In genomic region chr4:38751341-38752043, GRCh38 we compare ENCODE assay signal across 29 cellular contexts. TPM values are rescaled to one million over a fixed set of nuclear protein-coding genes. Genes with fewer than 3 reads are reported as not detected.
DNase-seq lines count a peak whose midpoint lies in the region; ATAC-seq, FAIRE-seq and TF ChIP-seq lines count a peak whose summit lies in the region.
"Had no signal": no experiment of that assay in that cellular context is flagged by ENCODE, and none has a peak within 500 bp of the region (broad histone marks: within the 10 kb centered on the region; RNA-seq: fewer than 3 reads in every experiment).

No MANE protein-coding gene starts in this region.

- H3K4me2 ChIP-seq in BLaER1 treated with 17β-estradiol and CSF1 and Interleukin-3, amounts not matched to agents 10 nM and 100 nM = peak overlapping the region; percentile 75 to 89 (median 82)
- no peak overlapping the region for H3K4me2 ChIP-seq in IMR-90 (ENCODE audit: low read depth, low read length)
- H3K4me2 ChIP-seq in K562 (ENCODE audit: insufficient read depth, low read length) = no peak overlapping the region
- H3K4me2 ChIP-seq in osteoblast (ENCODE audit: insufficient read depth, low read length) = peak overlapping the region; percentile 74

- intact Hi-C loops in IMR-90 (cut with micrococcal nuclease) = loop anchor here (10.0 kb wide), 1 partner anchor 693 kb away; no protein-coding TSS in a partner anchor
- intact Hi-C loops in K562 (cut with micrococcal nuclease) = no loop called here

- BruUV-seq in IMR-90 (replicated peaks; lab: Mats Ljungman, UMichigan) (no TSS peak), K562 (replicated peaks; lab: Mats Ljungman, UMichigan) (no TSS peak)

- no peak overlapping the region; the same call in 1 of the 2 replicates for H3K14ac ChIP-seq in IMR-90 (replicated peaks; ENCODE audit: low read depth, low read length)

- no peak overlapping the region for H4K5ac ChIP-seq in IMR-90 (ENCODE audit: low read depth, low read length)

- dilution Hi-C loops in IMR-90 (cut with HindIII; ENCODE audit: low sequenced_read_pairs, unreplicated experiment) = no loop called here

- no peak overlapping the region for H4K8ac ChIP-seq in IMR-90 (ENCODE audit: low read depth in 2 of 2, low read length in 2 of 2)

- WGBS in IMR-90 (ENCODE audit: extremely low coverage in 2 of 2, insufficient read length in 1 of 2), 2 experiments = 100% methylated on average over 2 of the region's 13 CpGs; no CpG with 5 or more reads in 1 of the 2 experiments
- WGBS in K562 (ENCODE audit: insufficient coverage, low coverage, missing lambda C conversion rate) = 36% methylated on average over 13 of the region's 13 CpGs

- TF ChIP-seq EP300 in K562 (IDR thresholded peaks at IDR 0.05; ENCODE audit: low read length) = no peak

- H2BK5ac ChIP-seq in IMR-90 (ENCODE audit: low read depth, low read length, poor library complexity, severe bottlenecking) = no peak overlapping the region

- in situ Hi-C loops in IMR-90 (cut with MboI; ENCODE audit: low sequenced_read_pairs) = no loop called here
- in situ Hi-C loops in K562 (cut with MboI) = no loop called here

- H3K36me3 ChIP-seq in BLaER1 treated with 17β-estradiol and CSF1 and Interleukin-3, amounts not matched to agents 10 nM and 100 nM = peaks cover 0 to 50% (median 15%) of the 10 kb centered on the region in 11 experiments; a peak in 14 of 22 replicates
- H3K36me3 ChIP-seq in IMR-90 (ENCODE audit: control insufficient read depth, insufficient read depth, low read length) (no peaks in the 10 kb centered on the region), K562 (ENCODE audit: control insufficient read depth, insufficient read depth, low read length) (no peaks in the 10 kb centered on the region), osteoblast (ENCODE audit: insufficient read depth, low read length) (no peaks in the 10 kb centered on the region)
- H3K36me3 ChIP-seq: BE2C, thoracic aorta, uterus had no signal

- H3K27me3 ChIP-seq in BLaER1 treated with 17β-estradiol and CSF1 and Interleukin-3, amounts not matched to agents 10 nM and 100 nM = no peaks in the 10 kb centered on the region
- H3K27me3 ChIP-seq in IMR-90 (ENCODE audit: control insufficient read depth, insufficient read depth, low read length) (peaks cover 2% of the 10 kb centered on the region; the same call in 1 of the 2 replicates), K562 (ENCODE audit: control insufficient read depth in 2 of 2, insufficient read depth in 2 of 2, low read length in 2 of 2) (peaks cover 0 to 5% of the 10 kb centered on the region in 2 experiments; a peak in 1 of 5 replicates), osteoblast (ENCODE audit: insufficient read depth, low read length) (no peaks in the 10 kb centered on the region)
- H3K27me3 ChIP-seq: BE2C, spleen, uterus had no signal

- CTCF ChIA-PET in IMR-90 (lab: Yijun Ruan, JAX) (no interaction called here), K562 (lab: Yijun Ruan, JAX; ENCODE audit: low intra/inter-chr PET ratio) (no interaction called here)

- POLR2A ChIA-PET in IMR-90 (lab: Charles Lee; ENCODE audit: unreplicated experiment) = no interaction called here
- POLR2A ChIA-PET in K562 (lab: Yijun Ruan, JAX) = no interaction called here

- DNase-seq in IMR-90 = no peak
- DNase-seq in K562 (ENCODE audit: extremely low read depth in 1 of 4, low spot score in 3 of 4) = no peak
- DNase-seq in osteoblast (ENCODE audit: insufficient read length, low spot score, missing footprints) = no peak
- DNase-seq in OCI-M2 (lab: John Stamatoyannopoulos, UW; ENCODE audit: unreplicated experiment) = no peak
- DNase-seq: activated CD4-positive, alpha-beta T cell treated with anti-CD3 and anti-CD28 coated beads for 36 hours; activated CD8-positive, alpha-beta T cell treated with anti-CD3 and anti-CD28 coated beads for 36 hours; activated naive CD4-positive, alpha-beta T cell treated with anti-CD3 and anti-CD28 coated beads, Interleukin-2, amount 10 ng/mL, durations not matched to agents 7 days and 5 days; amygdala; BE2C; effector CD4-positive, alpha-beta T cell; H9; hypothalamus; left cardiac atrium; NCI-H1048; NCI-H2171; NCI-H524; SIG-M5; spleen; stimulated activated CD8-positive, alpha-beta memory T cell treated with anti-CD3 and anti-CD28 coated beads, Interleukin-4, amount 100 ng/mL, for 48 hours; uterus had no signal

- H2BK120ac ChIP-seq in IMR-90 (ENCODE audit: low read depth, low read length) = no peak overlapping the region

- H3K56ac ChIP-seq in IMR-90 (ENCODE audit: extremely low read depth, insufficient read depth, low read length) = no peak overlapping the region

- H2AFZ ChIP-seq in IMR-90 (replicated peaks; ENCODE audit: low read length, poor library complexity) = no peak overlapping the region
- H2AFZ ChIP-seq in K562 (ENCODE audit: low read depth, low read length) = no peak overlapping the region; the same call in 1 of the 2 replicates
- no peak overlapping the region for H2AFZ ChIP-seq in osteoblast (ENCODE audit: low read length)
- H2AFZ ChIP-seq: parathyroid adenoma had no signal

- no peak for TF ChIP-seq RAD21 in IMR-90 (IDR thresholded peaks at IDR 0.05; ENCODE audit: low read length)
- TF ChIP-seq RAD21 in K562 (CRISPR knock-in tag; conservative IDR thresholded peaks at IDR 0.05 in 1 of 2, IDR thresholded peaks at IDR 0.05 in 1 of 2) = no peak

- FAIRE-seq in K562 (lab: Jason Lieb, UNC) = no peak
- FAIRE-seq: GM12892 had no signal

- no peak overlapping the region for H3K23ac ChIP-seq in IMR-90 (ENCODE audit: low read depth, low read length)

- peaks cover 20% of the 10 kb centered on the region for H3K9me1 ChIP-seq in IMR-90 (ENCODE audit: insufficient read depth, low read length)
- no peaks in the 10 kb centered on the region for H3K9me1 ChIP-seq in K562 (ENCODE audit: control insufficient read depth, insufficient read depth, low read length)

- H3K9ac ChIP-seq in BLaER1 treated with 17β-estradiol and CSF1 and Interleukin-3, amounts not matched to agents 10 nM and 100 nM = peak overlapping the region in 9 of 11 experiments; percentile 28 to 73 (median 63); a peak in 14 of 22 replicates
- no peak overlapping the region for H3K9ac ChIP-seq in IMR-90 (ENCODE audit: low read depth, low read length)
- H3K9ac ChIP-seq in K562 (ENCODE audit: insufficient read depth in 1 of 2, low read depth in 2 of 2, low read length in 2 of 2) = no peak overlapping the region
- H3K9ac ChIP-seq: parathyroid adenoma had no signal

- TF ChIP-seq CTCF in IMR-90 (conservative IDR thresholded peaks at IDR 0.05; ENCODE audit: low read depth, low read length) = no peak
- no peak for TF ChIP-seq CTCF in K562 (IDR thresholded peaks at IDR 0.05 in 2 of 3, conservative IDR thresholded peaks at IDR 0.05 in 1 of 3; ENCODE audit: insufficient read depth in 2 of 3, low read depth in 1 of 3, low read length in 3 of 3)
- no peak for TF ChIP-seq CTCF in osteoblast (IDR thresholded peaks at IDR 0.05; ENCODE audit: extremely low read depth, low read depth, low read length)

- H2AK9ac ChIP-seq in IMR-90 (replicated peaks; ENCODE audit: low read depth, low read length, poor library complexity) = no peak overlapping the region

- H3K4me3 ChIP-seq in BLaER1 treated with 17β-estradiol and CSF1 and Interleukin-3, amounts not matched to agents 10 nM and 100 nM = peak overlapping the region in 4 of 10 experiments; percentile 19 to 52 (median 44); a peak in 5 of 20 replicates
- H3K4me3 ChIP-seq in IMR-90 (ENCODE audit: insufficient read depth, low read depth, low read length) (no peak overlapping the region), K562 (no peak overlapping the region), osteoblast (ENCODE audit: insufficient read depth, low read length) (no peak overlapping the region)
- H3K4me3 ChIP-seq: lung, spleen, thoracic aorta, uterus had no signal

- no peaks in the 10 kb centered on the region for H3K79me2 ChIP-seq in K562 (ENCODE audit: control insufficient read depth, insufficient read depth, low read length)
- no peaks in the 10 kb centered on the region for H3K79me2 ChIP-seq in osteoblast (ENCODE audit: insufficient read depth, low read length)
- H3K79me2 ChIP-seq: parathyroid adenoma had no signal

- H3K4me1 ChIP-seq in BLaER1 treated with 17β-estradiol and CSF1 and Interleukin-3, amounts not matched to agents 10 nM and 100 nM = peaks cover 35 to 63% (median 42%) of the 10 kb centered on the region in 10 experiments
- H3K4me1 ChIP-seq in IMR-90 (ENCODE audit: control insufficient read depth, insufficient read depth, low read length) = peaks cover 11% of the 10 kb centered on the region
- H3K4me1 ChIP-seq in K562 (replicated peaks in 1 of 2; ENCODE audit: control insufficient read depth in 2 of 2, insufficient read depth in 2 of 2, low read length in 2 of 2) = peaks cover 6 to 8% of the 10 kb centered on the region in 2 experiments; a peak in 3 of 5 replicates
- peaks cover 18% of the 10 kb centered on the region for H3K4me1 ChIP-seq in osteoblast (ENCODE audit: insufficient read depth, low read length)
- H3K4me1 ChIP-seq: BE2C, parathyroid adenoma, uterus had no signal

- H4K20me1 ChIP-seq in BLaER1 treated with 17β-estradiol and CSF1 and Interleukin-3, amounts not matched to agents 10 nM and 100 nM = no peaks in the 10 kb centered on the region
- H4K20me1 ChIP-seq in IMR-90 (ENCODE audit: insufficient read depth, low read length) (peaks cover 7% of the 10 kb centered on the region), K562 (replicated peaks; ENCODE audit: control insufficient read depth, insufficient read depth, low read length) (no peaks in the 10 kb centered on the region), osteoblast (ENCODE audit: insufficient read depth, low read length) (no peaks in the 10 kb centered on the region)

- H3K4ac ChIP-seq in IMR-90 (ENCODE audit: low read depth, low read length) = no peak overlapping the region

- TF ChIP-seq POLR2A in IMR-90 (IDR thresholded peaks at IDR 0.05; ENCODE audit: low read depth, low read length) (no peak), K562 (conservative IDR thresholded peaks at IDR 0.05) (no peak)

- no peaks in the 10 kb centered on the region for H3K79me1 ChIP-seq in IMR-90 (ENCODE audit: low read depth in 1 of 2, low read length in 2 of 2)

- no peak for ATAC-seq in IMR-90 (ENCODE audit: low read depth)
- no peak for ATAC-seq in K562
- ATAC-seq in HG02571 (IDR thresholded peaks at IDR 0.05; ENCODE audit: unreplicated experiment) = no peak
- ATAC-seq in HG02642 (IDR thresholded peaks at IDR 0.05; ENCODE audit: poor library complexity, unreplicated experiment) = no peak

- H2BK15ac ChIP-seq in IMR-90 (ENCODE audit: low read depth, low read length) = no peak overlapping the region

- no peak overlapping the region for H3K18ac ChIP-seq in IMR-90 (ENCODE audit: low read depth, low read length)

- no peak overlapping the region for H4K91ac ChIP-seq in IMR-90 (ENCODE audit: insufficient read depth, low read depth, low read length)

- peak overlapping the region; percentile 49; the same call in 1 of the 2 replicates for H2AK5ac ChIP-seq in IMR-90 (ENCODE audit: low read depth, low read length)

- no peak overlapping the region for H2BK20ac ChIP-seq in IMR-90 (ENCODE audit: low read depth, low read length)

- H3K27ac ChIP-seq in BLaER1 treated with 17β-estradiol and CSF1 and Interleukin-3, amounts not matched to agents 10 nM and 100 nM = peak overlapping the region in 10 of 11 experiments; percentile 35 to 83 (median 79); a peak in 18 of 22 replicates
- H3K27ac ChIP-seq in IMR-90 (ENCODE audit: insufficient read depth, low read length) = no peak overlapping the region
- H3K27ac ChIP-seq in K562 (ENCODE audit: extremely low read depth, low read depth, low read length) = no peak overlapping the region
- H3K27ac ChIP-seq in osteoblast (ENCODE audit: low read depth, low read length) = peak overlapping the region; percentile 72
- H3K27ac ChIP-seq: parathyroid adenoma, VCaP had no signal

- peaks cover 25 to 42% (median 32%) of the 10 kb centered on the region in 11 experiments for H3K9me3 ChIP-seq in BLaER1 treated with 17β-estradiol and CSF1 and Interleukin-3, amounts not matched to agents 10 nM and 100 nM (replicated peaks in 1 of 11)
- H3K9me3 ChIP-seq in IMR-90 (ENCODE audit: control insufficient read depth, insufficient read depth, low read length) = peaks cover 6% of the 10 kb centered on the region
- H3K9me3 ChIP-seq in K562 (replicated peaks; ENCODE audit: control insufficient read depth, insufficient read depth, low read depth, low read length) = 0 out of 2 replicates have a peak, but pooled peaks cover 2% of the 10 kb centered on the region
- H3K9me3 ChIP-seq in osteoblast (ENCODE audit: low read depth, low read length) = no peaks in the 10 kb centered on the region
- H3K9me3 ChIP-seq: BE2C, uterus had no signal

RNA-seq across cellular contexts. Expression of gene TLR10, which starts 31.3 kb away (rescaled TPM):
- not detected in 2 replicates for total RNA-seq in IMR-90 (2012; rRNA removed)
- not detected in 2 replicates for polyA plus RNA-seq in IMR-90 (2012; rRNA removed)
- not detected in 2 replicates for polyA plus RNA-seq in IMR-90 (2012; cell fraction: cytosol; rRNA removed)
- polyA plus RNA-seq in IMR-90 (2012; cell fraction: nucleus; rRNA removed; ENCODE audit: low replicate concordance) = not detected in 2 replicates
- total RNA-seq in K562 (2011; cell fraction: chromatin; rRNA removed; ENCODE audit: low replicate concordance) = not detected in 2 replicates
- not detected in 2 replicates for total RNA-seq in K562 (2011; cell fraction: nucleolus; rRNA removed)
- not detected in 2 replicates for total RNA-seq in K562 (2011; cell fraction: nucleoplasm; rRNA removed)
- 0.05 TPM in 1 of 2 replicates, not detected in the other for total RNA-seq in K562 (2014; rRNA removed)
- total RNA-seq in K562 (2014; rRNA removed; fragmentation: Illumina TruSeq; extraction: Trizol) = not detected in 2 replicates
- not detected in 2 replicates for total RNA-seq in K562 (2015; rRNA removed; fragmentation: Illumina TruSeq; extraction: Trizol)
- not detected in 2 replicates for total RNA-seq in K562 (2021)
- polyA plus RNA-seq in K562 (2011; rRNA removed) = not detected in 2 replicates
- polyA plus RNA-seq in K562 (2011; cell fraction: cytosol; rRNA removed) = not detected in 2 replicates
- polyA plus RNA-seq in K562 (2011; cell fraction: nucleus; rRNA removed) = not detected in 2 replicates
- polyA plus RNA-seq in K562 (2012) = 0.17 TPM in 1 of 2 replicates, not detected in the other
- not detected in 2 replicates for polyA plus RNA-seq in K562 (2014; fragmentation: Illumina TruSeq; extraction: Trizol)
- polyA plus RNA-seq in K562 (2014; fragmentation: Nextera tagmentation; extraction: Ambion mirVana) = not detected
- 0.03 TPM in 1 of 2 replicates, not detected in the other for polyA plus RNA-seq in K562 (2014; rRNA removed)
- not detected in 2 replicates for polyA minus RNA-seq in K562 (2011; rRNA and poly(A)+ RNA removed)
- not detected in 2 replicates for polyA minus RNA-seq in K562 (2011; cell fraction: cytosol; rRNA and poly(A)+ RNA removed)
- not detected in 2 replicates for polyA minus RNA-seq in K562 (2011; cell fraction: nucleus; rRNA and poly(A)+ RNA removed)
- total RNA-seq in osteoblast = under 0.01 TPM in 1 of 2 replicates, not detected in the other
- total RNA-seq: activated CD4-positive, alpha-beta T cell treated with anti-CD3 and anti-CD28 coated beads for 36 hours; H9; neural crest cell had no signal

RNA-seq across cellular contexts. Expression of gene TLR1, which starts 53.1 kb away (rescaled TPM):
- total RNA-seq in IMR-90 (2012; rRNA removed) (1.1 TPM in 2 replicates), K562 (2014; rRNA removed) (0.14 and 0.57 TPM in 2 replicates), K562 (2014; rRNA removed; fragmentation: Illumina TruSeq; extraction: Trizol) (0.33 and 0.38 TPM in 2 replicates), K562 (2015; rRNA removed; fragmentation: Illumina TruSeq; extraction: Trizol) (0.41 and 0.47 TPM in 2 replicates), K562 (2021) (0.25 and 0.29 TPM in 2 replicates), osteoblast (2.4 and 3.3 TPM in 2 replicates)
- polyA plus RNA-seq in IMR-90 (2012; rRNA removed) (0.17 and 0.24 TPM in 2 replicates), K562 (2011; rRNA removed) (0.14 and 0.22 TPM in 2 replicates), K562 (2014; fragmentation: Illumina TruSeq; extraction: Trizol) (0.24 and 0.33 TPM in 2 replicates), K562 (2014; fragmentation: Nextera tagmentation; extraction: Ambion mirVana) (under 1 TPM; 0.22 to 0.49 TPM), K562 (2014; rRNA removed) (0.03 and 0.11 TPM in 2 replicates)
- 0.11 TPM in 2 replicates for polyA plus RNA-seq in IMR-90 (2012; cell fraction: cytosol; rRNA removed)
- 0.11 and 1.4 TPM in 2 replicates for polyA plus RNA-seq in IMR-90 (2012; cell fraction: nucleus; rRNA removed; ENCODE audit: low replicate concordance)
- total RNA-seq in K562 (2011; cell fraction: chromatin; rRNA removed; ENCODE audit: low replicate concordance) = 0.49 and 0.74 TPM in 2 replicates
- 0.33 and 0.53 TPM in 2 replicates for total RNA-seq in K562 (2011; cell fraction: nucleolus; rRNA removed)
- 0.69 and 0.73 TPM in 2 replicates for total RNA-seq in K562 (2011; cell fraction: nucleoplasm; rRNA removed)
- polyA plus RNA-seq in K562 (2011; cell fraction: cytosol; rRNA removed) = 0.03 and 0.07 TPM in 2 replicates
- 0.29 and 0.57 TPM in 2 replicates for polyA plus RNA-seq in K562 (2011; cell fraction: nucleus; rRNA removed)
- polyA plus RNA-seq in K562 (2012) = 0.25 and 0.91 TPM in 2 replicates
- 0.39 and 0.46 TPM in 2 replicates for polyA minus RNA-seq in K562 (2011; rRNA and poly(A)+ RNA removed)
- not detected in 2 replicates for polyA minus RNA-seq in K562 (2011; cell fraction: cytosol; rRNA and poly(A)+ RNA removed)
- polyA minus RNA-seq in K562 (2011; cell fraction: nucleus; rRNA and poly(A)+ RNA removed) = 0.40 TPM in 1 of 2 replicates, not detected in the other
- total RNA-seq: H9, neural crest cell had no signal

Comparison
In these comparisons a context has a peak if more than half of its experiments do, and no peak if none do; other contexts are left out.
1. H3K27ac ChIP-seq: peak in BLaER1 treated with 17β-estradiol and CSF1 and Interleukin-3, amounts not matched to agents 10 nM and 100 nM (10 of 11) and osteoblast (single experiment); none in IMR-90 (single experiment) and K562 (single experiment).
2. H3K4me2 ChIP-seq: peak in BLaER1 treated with 17β-estradiol and CSF1 and Interleukin-3, amounts not matched to agents 10 nM and 100 nM (11 of 11) and osteoblast (single experiment); none in IMR-90 (single experiment) and K562 (single experiment).
3. H3K9ac ChIP-seq: peak in BLaER1 treated with 17β-estradiol and CSF1 and Interleukin-3, amounts not matched to agents 10 nM and 100 nM (9 of 11); none in IMR-90 (single experiment) and K562 (0 of 2).